ENCODE assay signal across 19 cellular contexts in genomic region chr11:15333407-15333806, GRCh38.
A peak's percentile ranks its signal among the peaks of the same experiment; 100 is the strongest.
DNase-seq lines count a peak whose midpoint lies in the region; ATAC-seq and TF ChIP-seq lines count a peak whose summit lies in the region.
"Had no signal": no experiment of that assay in that cellular context is flagged by ENCODE, and none has a peak within 500 bp of the region (broad histone marks: within the 10 kb centered on the region; RNA-seq: fewer than 3 reads in every experiment).

No MANE protein-coding gene starts in this region.

- no peak for ATAC-seq in HG02973 (IDR thresholded peaks at IDR 0.05; ENCODE audit: unreplicated experiment)
- ATAC-seq: A549 had no signal

- no peaks in the 10 kb centered on the region; the same call in none of the 2 replicates for H3K4me1 ChIP-seq in BE2C
- H3K4me1 ChIP-seq: A549, Caco-2, HAP-1 had no signal

- no peak overlapping the region for H3K4me3 ChIP-seq in BE2C (ENCODE audit: low read depth, low read length)
- H3K4me3 ChIP-seq: A549, HAP-1 had no signal

- TF ChIP-seq CTCF in BE2C (IDR thresholded peaks at IDR 0.05; ENCODE audit: low read depth, low read length): no peak

- peak; percentile 33 for DNase-seq in NCI-H1105 treated with DMSO at 0.1 percent for 48 hours (lab: John Stamatoyannopoulos, UW)
- DNase-seq in NCI-H1105 (lab: John Stamatoyannopoulos, UW): no peak
- peak; percentile 44 for DNase-seq in BE2C
- DNase-seq in NCI-H69 (lab: John Stamatoyannopoulos, UW): peak; percentile 75
- DNase-seq in amniotic epithelial cell (ENCODE audit: low read depth): peak; percentile 13
- no peak for DNase-seq in glomerular visceral epithelial cell (ENCODE audit: extremely low spot score)
- DNase-seq: 8988T; ACHN; AML-193; C1 segment of cervical spinal cord; Caco-2; CD4-positive, alpha-beta memory T cell; DMS153; GF-D8; GOT3; HFFc6 had no signal

- no peaks in the 10 kb centered on the region for H3K9me3 ChIP-seq in BE2C
- H3K9me3 ChIP-seq: A549, Caco-2, HAP-1 had no signal

- no peaks in the 10 kb centered on the region for H3K27me3 ChIP-seq in BE2C

- no peaks in the 10 kb centered on the region for H3K36me3 ChIP-seq in BE2C
- H3K36me3 ChIP-seq: HAP-1 had no signal

Comparison
In these comparisons a context has a peak if more than half of its experiments do, and no peak if none do; other contexts are left out.
1. DNase-seq: peak in NCI-H1105 treated with DMSO at 0.1 percent for 48 hours (single experiment), BE2C (single experiment), NCI-H69 (single experiment) and amniotic epithelial cell (single experiment); none in NCI-H1105 (single experiment) and glomerular visceral epithelial cell (single experiment).